ENCODE assay signal across 8 cellular contexts in genomic region chr17:28744104-28744801, GRCh38. TPM values are rescaled to one million over a fixed set of nuclear protein-coding genes. Genes with fewer than 3 reads are reported as not detected.
DNase-seq lines count a peak whose midpoint lies in the region; ATAC-seq and TF ChIP-seq lines count a peak whose summit lies in the region.

No MANE protein-coding gene starts in this region.

- peaks cover 33% of the 10 kb centered on the region for H3K4me1 ChIP-seq in hepatocyte (ENCODE audit: insufficient read depth)
- peaks cover 20 to 29% of the 10 kb centered on the region in 2 donors for H3K4me1 ChIP-seq in gastrocnemius medialis

- H3K27ac ChIP-seq in SU-DHL-6 (ENCODE audit: low read depth, low read length) (peak overlapping the region; percentile 99), angular gyrus (ENCODE audit: low read depth, low read length) (peak overlapping the region; percentile 97), hepatocyte (peak overlapping the region; percentile 100), gastrocnemius medialis (peak overlapping the region; percentile 68 to 81 (median 72))

- in situ Hi-C loops in gastrocnemius medialis (cut with MboI; ENCODE audit: low sequenced_read_pairs in 4 of 4) = no loop called here

- intact Hi-C loops in gastrocnemius medialis (cut with DNase I; ENCODE audit: low total_unique reads) = no loop called here

- H3K27me3 ChIP-seq in SU-DHL-6 (ENCODE audit: low read length) (no peaks in the 10 kb centered on the region), hepatocyte (no peaks in the 10 kb centered on the region), gastrocnemius medialis (no peaks in the 10 kb centered on the region)

- TF ChIP-seq POLR2A in gastrocnemius medialis (IDR thresholded peaks at IDR 0.05) = no peak

- ATAC-seq in HG03280 (IDR thresholded peaks at IDR 0.05; ENCODE audit: unreplicated experiment) (peak; percentile 26), gastrocnemius medialis (peak in 1 of 2 donors; percentile 14), GM21367 (IDR thresholded peaks at IDR 0.05; ENCODE audit: unreplicated experiment) (no peak)

- peaks cover 41% of the 10 kb centered on the region for H3K79me2 ChIP-seq in SU-DHL-6 (ENCODE audit: insufficient read depth, low read length)
- H3K79me2 ChIP-seq in hepatocyte = peaks cover 53% of the 10 kb centered on the region

- H4K20me1 ChIP-seq in SU-DHL-6 (ENCODE audit: low read depth, low read length) (no peaks in the 10 kb centered on the region; the same call in 1 of the 2 replicates), hepatocyte (ENCODE audit: insufficient read depth, poor library complexity, severe bottlenecking) (peaks cover 30% of the 10 kb centered on the region)

- no peaks in the 10 kb centered on the region for H3K9me2 ChIP-seq in SU-DHL-6 (replicated peaks; ENCODE audit: insufficient read depth, low read length)
- no peaks in the 10 kb centered on the region for H3K9me2 ChIP-seq in hepatocyte (replicated peaks; ENCODE audit: insufficient read depth)

- WGBS in hepatocyte (ENCODE audit: low lambda C conversion rate, missing lambda C conversion rate) = under 1% methylated on average over 38 of the region's 53 CpGs

- peak overlapping the region; percentile 98 for H3K4me3 ChIP-seq in SU-DHL-6 (ENCODE audit: insufficient read depth, low read length, poor library complexity, severe bottlenecking)
- peak overlapping the region; percentile 54 for H3K4me3 ChIP-seq in hepatocyte
- H3K4me3 ChIP-seq in gastrocnemius medialis = peak overlapping the region; percentile 71 to 89 (median 76)

- peaks cover 14% of the 10 kb centered on the region for H3K36me3 ChIP-seq in SU-DHL-6 (ENCODE audit: low read length)
- H3K36me3 ChIP-seq in hepatocyte (replicated peaks; ENCODE audit: insufficient read depth, low read depth) = no peaks in the 10 kb centered on the region
- no peaks in the 10 kb centered on the region for H3K36me3 ChIP-seq in gastrocnemius medialis

- peak overlapping the region; percentile 99 for H3K9ac ChIP-seq in SU-DHL-6 (ENCODE audit: low read length)

- H2AFZ ChIP-seq in SU-DHL-6 (ENCODE audit: low read depth, low read length, severe bottlenecking) (no peak overlapping the region), hepatocyte (no peak overlapping the region)

- TF ChIP-seq CTCF in SU-DHL-6 (IDR thresholded peaks at IDR 0.05; ENCODE audit: insufficient read depth, low read length, poor library complexity, severe bottlenecking) (no peak), hepatocyte (IDR thresholded peaks at IDR 0.05; ENCODE audit: poor library complexity) (no peak), gastrocnemius medialis (IDR thresholded peaks at IDR 0.05 in 4 of 5, conservative IDR thresholded peaks at IDR 0.05 in 1 of 5) (no peak)

- peak; percentile 65 for DNase-seq in DMS53 (lab: John Stamatoyannopoulos, UW)
- no peak for DNase-seq in DMS53 treated with DMSO at 0.1 percent for 48 hours (lab: John Stamatoyannopoulos, UW; ENCODE audit: unreplicated experiment)
- peak; percentile 90 for DNase-seq in hepatocyte (ENCODE audit: low spot score)
- DNase-seq in gastrocnemius medialis = no peak

- peaks cover 86% of the 10 kb centered on the region for H3F3A ChIP-seq in SU-DHL-6 (ENCODE audit: insufficient read depth)

- H3K9me3 ChIP-seq in SU-DHL-6 (ENCODE audit: insufficient read depth, low read length) (no peaks in the 10 kb centered on the region), hepatocyte (ENCODE audit: low read depth) (no peaks in the 10 kb centered on the region), gastrocnemius medialis (no peaks in the 10 kb centered on the region)

- H3K4me2 ChIP-seq in SU-DHL-6 (ENCODE audit: low read depth, low read length, poor library complexity, severe bottlenecking) (peak overlapping the region; percentile 71), hepatocyte (peak overlapping the region; percentile 97)

RNA-seq across cellular contexts. Expression of gene TRAF4, which starts 0.4 kb away (rescaled TPM):
- total RNA-seq in hepatocyte (99.5 and 107 TPM in 2 replicates), gastrocnemius medialis (1 to 10 TPM; 2.0 to 6.4 (median 3.8) TPM)
- polyA plus RNA-seq in hepatocyte = 66.2 and 81.4 TPM in 2 replicates

RNA-seq across cellular contexts. Expression of gene NEK8, which starts 15.7 kb away (rescaled TPM):
- 3.3 and 5.5 TPM in 2 replicates for total RNA-seq in hepatocyte
- polyA plus RNA-seq in hepatocyte = 8.1 and 9.7 TPM in 2 replicates
- total RNA-seq in gastrocnemius medialis = 1 to 10 TPM; 1.3 to 8.1 (median 1.9) TPM

RNA-seq across cellular contexts. Expression of gene TLCD1, which starts 18.2 kb away (rescaled TPM):
- total RNA-seq in hepatocyte = 12.5 and 14.6 TPM in 2 replicates
- polyA plus RNA-seq in hepatocyte = 23.4 and 26.6 TPM in 2 replicates
- total RNA-seq in gastrocnemius medialis = under 1 TPM in 3 of 4 donors, not detected in 1; 0.46 to 0.82 (median 0.75) TPM

RNA-seq across cellular contexts. Expression of gene RPL23A, which starts 24.5 kb away (rescaled TPM):
- total RNA-seq in hepatocyte = 501 and 614 TPM in 2 replicates
- polyA plus RNA-seq in hepatocyte = 1,050 and 1,115 TPM in 2 replicates
- total RNA-seq in gastrocnemius medialis = 100 to 1,000 TPM; 434 to 647 (median 533) TPM

RNA-seq across cellular contexts. Expression of gene RAB34, which starts 26.6 kb away (rescaled TPM):
- total RNA-seq in hepatocyte (160 and 184 TPM in 2 replicates), gastrocnemius medialis (10 to 100 TPM; 14.9 to 53.3 (median 32.7) TPM)
- 180 and 185 TPM in 2 replicates for polyA plus RNA-seq in hepatocyte

Comparison
In these comparisons a context has a peak if more than half of its experiments do, and no peak if none do; other contexts are left out.
1. DNase-seq: peak in DMS53 (single experiment) and hepatocyte (single experiment); none in DMS53 treated with DMSO at 0.1 percent for 48 hours (single experiment) and gastrocnemius medialis (0 of 2).
2. RNA of gene TRAF4, which starts 0.4 kb away (total RNA-seq): 99.5 to 107 TPM in hepatocyte; 2.0 to 6.4 TPM in gastrocnemius medialis; every median in the first group is over 10 times any median in the second.
3. Peak in every context shown above with its lines, with median percentiles within 50 percentile points of each other: H3K27ac ChIP-seq and H3K4me3 ChIP-seq.